8 cellular contexts compared by ENCODE assay signal in genomic region chr14:101707285-101707842, GRCh38. TPM values are rescaled to one million over a fixed set of nuclear protein-coding genes. Genes with fewer than 3 reads are reported as not detected.
DNase-seq lines count a peak whose midpoint lies in the region; ATAC-seq lines count a peak whose summit lies in the region.

No MANE protein-coding gene starts in this region.

- no peak for ATAC-seq in HG02852 (IDR thresholded peaks at IDR 0.05; ENCODE audit: unreplicated experiment)

- H3K4ac ChIP-seq in mesenchymal stem cell (ENCODE audit: low read depth in 1 of 2, low read length in 2 of 2), result peak overlapping the region in 1 of 2 experiments; percentile 67

- no peaks in the 10 kb centered on the region for H3K9me3 ChIP-seq in mesenchymal stem cell (ENCODE audit: control insufficient read depth, low read length)

- no peak overlapping the region for H4K91ac ChIP-seq in mesenchymal stem cell (ENCODE audit: low read length)

- H2BK120ac ChIP-seq in mesenchymal stem cell (ENCODE audit: low read depth, low read length), result no peak overlapping the region

- peak overlapping the region; percentile 29 for H2AFZ ChIP-seq in mesenchymal stem cell (ENCODE audit: low read depth, low read length)

- peak overlapping the region; percentile 62 for H4K8ac ChIP-seq in mesenchymal stem cell (ENCODE audit: low read length)

- H2BK5ac ChIP-seq in mesenchymal stem cell (ENCODE audit: low read depth, low read length, poor library complexity, severe bottlenecking), result no peak overlapping the region

- H3K27ac ChIP-seq in mesenchymal stem cell (ENCODE audit: low read length, poor library complexity, severe bottlenecking), result no peak overlapping the region

- no peak overlapping the region for H2BK12ac ChIP-seq in mesenchymal stem cell (ENCODE audit: low read length in 2 of 2)

- no peak overlapping the region for H2AK5ac ChIP-seq in mesenchymal stem cell (ENCODE audit: low read length, severe bottlenecking)

- peaks cover 6 to 30% of the 10 kb centered on the region in 2 experiments for H3K27me3 ChIP-seq in mesenchymal stem cell (ENCODE audit: control insufficient read depth in 1 of 2, insufficient read depth in 1 of 2, low read length in 2 of 2)

- WGBS in mesenchymal stem cell, result 6% methylated on average over 12 of the region's 12 CpGs

- H3K79me1 ChIP-seq in mesenchymal stem cell (replicated peaks; ENCODE audit: low read length, poor library complexity, severe bottlenecking), result no peaks in the 10 kb centered on the region

- H3K4me1 ChIP-seq in mesenchymal stem cell (ENCODE audit: control insufficient read depth, insufficient read depth, low read depth, low read length), result peaks cover 12% of the 10 kb centered on the region

- H3K23ac ChIP-seq in mesenchymal stem cell (ENCODE audit: low read length in 2 of 2), result no peak overlapping the region

- peak overlapping the region; percentile 30 for H3K9ac ChIP-seq in mesenchymal stem cell (ENCODE audit: low read length)

- H3K36me3 ChIP-seq in mesenchymal stem cell (ENCODE audit: control insufficient read depth in 1 of 2, insufficient read depth in 2 of 2, low read depth in 1 of 2, low read length in 2 of 2), result no peaks in the 10 kb centered on the region

- H3K14ac ChIP-seq in mesenchymal stem cell (ENCODE audit: low read length in 2 of 2), result no peak overlapping the region

- H3K4me2 ChIP-seq in mesenchymal stem cell (ENCODE audit: low read length, poor library complexity, severe bottlenecking), result no peak overlapping the region

- H3K18ac ChIP-seq in mesenchymal stem cell (ENCODE audit: low read depth in 1 of 2, low read length in 2 of 2), result peak overlapping the region in 1 of 2 experiments; percentile 64

- no peak overlapping the region for H2BK15ac ChIP-seq in mesenchymal stem cell (ENCODE audit: low read depth, poor library complexity, severe bottlenecking)

- in situ Hi-C loops in G401 (cut with HindIII; ENCODE audit: low sequenced_read_pairs), result no loop called here

- DNase-seq in G401 (ENCODE audit: low spot score) (peak; percentile 85), HT1080 (ENCODE audit: low read depth) (peak; percentile 78), NCI-H774 (lab: John Stamatoyannopoulos, UW) (peak; percentile 67), mesenchymal stem cell (peak; percentile 88)
- peak; percentile 38 to 44 for DNase-seq in activated CD4-positive, alpha-beta T cell treated with anti-CD3 and anti-CD28 coated beads, Interleukin-2, amount 50 U/mL, for 4 hours
- DNase-seq in effector CD8-positive, alpha-beta T cell (lab: John Stamatoyannopoulos, UW), result peak; percentile 35
- peak; percentile 46 to 90 (median 66) for DNase-seq in stimulated activated naive CD4-positive, alpha-beta T cell (lab: John Stamatoyannopoulos, UW)

- no peak overlapping the region for H3K4me3 ChIP-seq in mesenchymal stem cell (ENCODE audit: insufficient read depth in 1 of 2, low read depth in 1 of 2, low read length in 2 of 2)

RNA-seq across cellular contexts. Expression of gene PPP2R5C, which starts 54.1 kb away (rescaled TPM):
- 93.7 and 118 TPM in 2 replicates for total RNA-seq in G401 (2014; rRNA removed; shearing (Covaris generic))
- total RNA-seq in HT1080 (2014; rRNA removed; shearing (Covaris generic)), result 89.3 and 93.2 TPM in 2 replicates
- 109 and 133 TPM in 2 replicates for polyA plus RNA-seq in HT1080 (2015; cell fraction: cytosol; rRNA removed)
- 81.7 and 92.3 TPM in 2 replicates for polyA plus RNA-seq in HT1080 (2015; cell fraction: nucleus; rRNA removed)
- 131 TPM for polyA plus RNA-seq in mesenchymal stem cell (2013, experiment 1 of 2)
- polyA plus RNA-seq in mesenchymal stem cell (2013, experiment 2 of 2), result 141 TPM

Comparison
In these comparisons a context has a peak if more than half of its experiments do, and no peak if none do; other contexts are left out.
1. DNase-seq: peak in every context shown above with its lines; median percentile 88 in mesenchymal stem cell; 85 in G401; 78 in HT1080; 67 in NCI-H774; 66 in stimulated activated naive CD4-positive, alpha-beta T cell; 41 in activated CD4-positive, alpha-beta T cell treated with anti-CD3 and anti-CD28 coated beads, Interleukin-2, amount 50 U/mL, for 4 hours; 35 in effector CD8-positive, alpha-beta T cell.